19 cellular contexts compared by ENCODE assay signal in the genomic region with DNA sequence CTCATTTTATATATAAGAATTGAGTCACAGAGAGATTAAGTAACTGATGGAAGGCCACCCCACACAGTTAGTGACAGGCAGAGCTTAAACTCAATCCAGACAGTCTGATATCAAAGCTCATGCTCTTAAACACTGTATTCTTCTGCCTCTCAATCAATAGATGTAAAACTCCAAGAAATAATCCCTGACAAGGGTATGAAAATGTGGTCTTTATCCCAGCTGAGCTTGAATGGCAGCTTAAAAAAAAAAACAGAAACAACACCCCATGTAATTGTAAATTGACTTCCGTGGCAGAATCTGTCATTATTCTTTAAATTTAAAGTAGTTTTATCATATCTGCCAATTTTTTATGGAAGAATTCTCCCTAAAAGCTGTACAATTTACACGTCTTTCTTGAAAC.
"Had no signal": no experiment of that assay in that cellular context is flagged by ENCODE, and none has a peak within 500 bp of the region (broad histone marks: within the 10 kb centered on the region; RNA-seq: fewer than 3 reads in every experiment).

No MANE protein-coding gene starts in this region.

- H3K27ac ChIP-seq: coronary artery, esophagus muscularis mucosa, foreskin keratinocyte, gastroesophageal sphincter, heart left ventricle, hepatocyte, left lung, lower lobe of right lung had no signal

- H3K4me1 ChIP-seq: esophagus muscularis mucosa, foreskin keratinocyte, gastroesophageal sphincter, heart left ventricle, left lung, lower lobe of right lung had no signal

- DNase-seq: dermis blood vessel endothelial cell; dorsolateral prefrontal cortex; effector CD4-positive, alpha-beta T cell; effector memory CD4-positive, alpha-beta T cell; heart left ventricle; hypothalamus; immature natural killer cell; islet precursor cell; left cardiac atrium; left lung; left ventricle myocardium superior; lower lobe of right lung; mesendoderm; midbrain had no signal

- ATAC-seq: foreskin keratinocyte, gastroesophageal sphincter, heart left ventricle, left cardiac atrium, left lung, left ventricle myocardium superior, lower lobe of right lung had no signal

- H3K4me3 ChIP-seq: coronary artery, dorsolateral prefrontal cortex, esophagus muscularis mucosa, gastroesophageal sphincter, heart left ventricle, hepatocyte, left lung, lower lobe of right lung had no signal

- H2AFZ ChIP-seq: hepatocyte had no signal

- H3K4me2 ChIP-seq: hepatocyte had no signal

- H3K9me3 ChIP-seq: esophagus muscularis mucosa, gastroesophageal sphincter, heart left ventricle, left lung, lower lobe of right lung had no signal

- H3K27me3 ChIP-seq: dorsolateral prefrontal cortex, esophagus muscularis mucosa, foreskin keratinocyte, gastroesophageal sphincter, heart left ventricle, hepatocyte, left lung had no signal

- H3K79me2 ChIP-seq: hepatocyte had no signal

- H3K36me3 ChIP-seq: esophagus muscularis mucosa, gastroesophageal sphincter, heart left ventricle, lower lobe of right lung had no signal
